Comparison of ENCODE assay signal across 8 cellular contexts in the genomic region with DNA sequence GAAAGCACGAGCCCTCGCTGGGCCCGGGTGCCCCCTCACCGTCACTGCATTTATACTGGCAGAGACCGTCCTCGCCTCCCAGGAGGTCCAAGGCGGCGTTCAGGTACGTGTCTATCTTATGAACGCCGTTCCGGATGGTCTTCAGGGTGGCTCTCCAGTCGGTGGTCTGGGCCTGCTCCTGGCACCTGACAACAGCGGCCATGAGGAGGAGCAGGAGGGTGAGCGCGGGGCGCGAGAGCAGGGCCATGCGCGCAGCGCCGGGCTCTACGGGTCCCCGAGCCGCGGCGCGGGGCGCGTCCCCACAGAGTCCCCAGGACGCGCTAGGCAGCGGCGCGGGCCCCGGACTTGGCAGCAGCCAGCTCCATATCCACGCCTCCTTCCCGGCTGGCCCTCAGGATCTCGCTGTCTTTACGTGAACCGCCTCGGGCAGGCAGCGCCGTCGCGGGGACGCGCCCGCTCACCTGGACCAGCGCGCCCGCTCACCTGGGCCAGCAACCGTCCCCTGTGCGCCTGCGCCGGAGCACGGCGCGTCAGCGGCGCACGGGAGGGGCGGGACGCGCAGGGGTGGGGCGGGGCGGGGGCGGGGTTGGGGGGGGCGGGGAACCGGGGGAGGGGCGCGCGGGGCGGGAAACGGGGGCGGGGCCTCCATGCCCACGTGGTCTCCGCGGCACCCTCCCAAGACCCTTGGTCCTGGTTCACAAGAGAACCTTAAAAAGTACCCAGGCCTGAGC. TPM values are rescaled to one million over a fixed set of nuclear protein-coding genes. Genes with fewer than 3 reads are reported as not detected.
DNase-seq lines count a peak whose midpoint lies in the region; ATAC-seq and TF ChIP-seq lines count a peak whose summit lies in the region.

A gene (minus strand): TSS at position 508 of the 731 bp plus-strand sequence. CDS start 261 bp downstream, at position 247.

- H2AK5ac ChIP-seq in mesenchymal stem cell (ENCODE audit: low read length, severe bottlenecking): no peak within 1 kb of the TSS

- H3K9ac ChIP-seq in mesenchymal stem cell (ENCODE audit: low read length): peak within 1 kb of the TSS; percentile 94

- H3K23ac ChIP-seq in mesenchymal stem cell (ENCODE audit: low read length in 2 of 2): no peak within 1 kb of the TSS

- H3K79me1 ChIP-seq in mesenchymal stem cell (replicated peaks; ENCODE audit: low read length, poor library complexity, severe bottlenecking): peaks cover 18% of the 10 kb centered on the region

- peak within 1 kb of the TSS; percentile 99 for H3K4me2 ChIP-seq in mesenchymal stem cell (ENCODE audit: low read length, poor library complexity, severe bottlenecking)

- peak within 1 kb of the TSS; percentile 72 for H4K8ac ChIP-seq in mesenchymal stem cell (ENCODE audit: low read length)

- no peaks in the 10 kb centered on the region for H3K36me3 ChIP-seq in effector memory CD4-positive, alpha-beta T cell (ENCODE audit: control insufficient read depth, insufficient read depth, low read length)
- no peaks in the 10 kb centered on the region for H3K36me3 ChIP-seq in mesenchymal stem cell (ENCODE audit: control insufficient read depth in 1 of 2, insufficient read depth in 2 of 2, low read depth in 1 of 2, low read length in 2 of 2)

- H3K27me3 ChIP-seq in effector memory CD4-positive, alpha-beta T cell (replicated peaks; ENCODE audit: control insufficient read depth, insufficient read depth, low read length, poor library complexity, severe bottlenecking): no peaks in the 10 kb centered on the region
- H3K27me3 ChIP-seq in mesenchymal stem cell (ENCODE audit: control insufficient read depth in 1 of 2, insufficient read depth in 1 of 2, low read length in 2 of 2): no peaks in the 10 kb centered on the region

- H3K18ac ChIP-seq in mesenchymal stem cell (ENCODE audit: low read depth in 1 of 2, low read length in 2 of 2): peak within 1 kb of the TSS; percentile 45 to 98

- peak within 1 kb of the TSS; percentile 100 for H2AFZ ChIP-seq in mesenchymal stem cell (ENCODE audit: low read depth, low read length)

- peak within 1 kb of the TSS in 1 of 2 experiments; percentile 70 for H2BK12ac ChIP-seq in mesenchymal stem cell (ENCODE audit: low read length in 2 of 2)

- WGBS in mesenchymal stem cell: 1% methylated on average over 14 of the region's 79 CpGs

- peak within 1 kb of the TSS; percentile 5 to 87 for H3K4ac ChIP-seq in mesenchymal stem cell (ENCODE audit: low read depth in 1 of 2, low read length in 2 of 2)

- H3K4me1 ChIP-seq in effector memory CD4-positive, alpha-beta T cell (ENCODE audit: control insufficient read depth, insufficient read depth, low read length, poor library complexity, severe bottlenecking): peaks cover 9% of the 10 kb centered on the region
- peaks cover 3% of the 10 kb centered on the region for H3K4me1 ChIP-seq in mesenchymal stem cell (ENCODE audit: control insufficient read depth, insufficient read depth, low read depth, low read length)

- TF ChIP-seq CTCF in C4-2B (conservative IDR thresholded peaks at IDR 0.05): no peak

- ATAC-seq in GM19324 (IDR thresholded peaks at IDR 0.05; ENCODE audit: low FRiP score, unreplicated experiment) (peak; percentile 93), HG03457 (IDR thresholded peaks at IDR 0.05; ENCODE audit: unreplicated experiment) (peak; percentile 68)

- DNase-seq in NCI-H748 (lab: John Stamatoyannopoulos, UW; ENCODE audit: unreplicated experiment): peak; percentile 91
- DNase-seq in activated CD8-positive, alpha-beta memory T cell treated with anti-CD3 and anti-CD28 coated beads for 1 hour (ENCODE audit: extremely low read depth in 1 of 2, low read depth in 1 of 2): peak; percentile 50 to 68
- peak; percentile 71 to 78 (median 76) for DNase-seq in effector memory CD4-positive, alpha-beta T cell
- peak; percentile 53 for DNase-seq in mesenchymal stem cell
- DNase-seq in stimulated activated CD8-positive, alpha-beta memory T cell treated with anti-CD3 and anti-CD28 coated beads, Interleukin-12 subunit alpha, Interleukin-12 subunit beta, amount 100 ng/mL, for 4 hours (ENCODE audit: low read depth): peak; percentile 72

- H3K27ac ChIP-seq in C4-2B (peak within 1 kb of the TSS; percentile 98), mesenchymal stem cell (ENCODE audit: low read length, poor library complexity, severe bottlenecking) (peak within 1 kb of the TSS; percentile 76)
- peak within 1 kb of the TSS; percentile 63 for H3K27ac ChIP-seq in effector memory CD4-positive, alpha-beta T cell (ENCODE audit: insufficient read depth, low read length, poor library complexity, severe bottlenecking)

- no peaks in the 10 kb centered on the region for H3K9me3 ChIP-seq in effector memory CD4-positive, alpha-beta T cell (ENCODE audit: control insufficient read depth, low read length)
- H3K9me3 ChIP-seq in mesenchymal stem cell (ENCODE audit: control insufficient read depth, low read length): no peaks in the 10 kb centered on the region

- H2BK5ac ChIP-seq in mesenchymal stem cell (ENCODE audit: low read depth, low read length, poor library complexity, severe bottlenecking): peak within 1 kb of the TSS; percentile 35

- H2BK120ac ChIP-seq in mesenchymal stem cell (ENCODE audit: low read depth, low read length): no peak within 1 kb of the TSS

- peak within 1 kb of the TSS in 1 of 2 experiments; percentile 87 for H3K14ac ChIP-seq in mesenchymal stem cell (ENCODE audit: low read length in 2 of 2)

- H3K4me3 ChIP-seq in effector memory CD4-positive, alpha-beta T cell (ENCODE audit: insufficient read depth, low read depth, low read length, poor library complexity, severe bottlenecking): peak within 1 kb of the TSS; percentile 84
- peak within 1 kb of the TSS; percentile 84 to 95 for H3K4me3 ChIP-seq in mesenchymal stem cell (ENCODE audit: insufficient read depth in 1 of 2, low read depth in 1 of 2, low read length in 2 of 2)

- H4K91ac ChIP-seq in mesenchymal stem cell (ENCODE audit: low read length): peak within 1 kb of the TSS; percentile 80

- H2BK15ac ChIP-seq in mesenchymal stem cell (ENCODE audit: low read depth, poor library complexity, severe bottlenecking): peak within 1 kb of the TSS; percentile 55

RNA-seq across cellular contexts. Expression of the gene that starts here (rescaled TPM):
- polyA plus RNA-seq in mesenchymal stem cell (2013, experiment 1 of 2): 14.6 TPM
- 14.8 TPM for polyA plus RNA-seq in mesenchymal stem cell (2013, experiment 2 of 2)

Comparison
In these comparisons a context has a peak if more than half of its experiments do, and no peak if none do; other contexts are left out.
1. Peak in every context shown above with its lines: DNase-seq, ATAC-seq, H3K4me3 ChIP-seq and H3K27ac ChIP-seq.